Comparison of ENCODE assay signal across 34 cellular contexts in the genomic region with DNA sequence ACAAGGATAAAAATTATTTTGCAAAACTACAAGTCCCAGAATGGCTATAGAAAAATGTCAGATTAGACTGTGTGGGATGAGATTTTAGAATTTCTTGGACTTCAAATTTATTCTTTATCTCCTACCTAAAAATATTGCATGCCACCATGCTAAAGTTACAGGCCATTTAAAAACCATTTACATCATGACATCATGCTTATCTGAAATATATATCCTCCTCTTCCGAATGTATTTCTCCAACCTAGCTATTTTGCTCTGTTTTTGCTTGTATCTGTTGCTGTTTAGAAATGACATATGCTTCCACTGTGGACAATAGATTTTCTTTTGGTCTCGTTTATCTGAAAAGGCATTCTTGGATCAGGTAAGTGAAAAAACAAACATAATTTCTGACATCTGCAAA.
"Had no signal": no experiment of that assay in that cellular context is flagged by ENCODE, and none has a peak within 500 bp of the region (broad histone marks: within the 10 kb centered on the region; RNA-seq: fewer than 3 reads in every experiment).

No MANE protein-coding gene starts in this region.

- DNase-seq: activated effector memory CD4-positive, alpha-beta T cell treated with anti-CD3 and anti-CD28 coated beads, Interleukin-2, amount 50 U/mL, for 16 hours; activated effector memory CD4-positive, alpha-beta T cell treated with Interleukin-2 at 50 U/mL for 16 hours; activated gamma-delta T cell; activated gamma-delta T cell treated with Interleukin-2 at 50 U/mL for 16 hours; activated naive CD4-positive, alpha-beta T cell; activated naive CD4-positive, alpha-beta T cell treated with anti-CD3 and anti-CD28 coated beads for 36 hours; activated naive CD4-positive, alpha-beta T cell treated with anti-CD3 and anti-CD28 coated beads, Interleukin-2, amount 10 ng/mL, durations not matched to agents 7 days and 5 days; activated naive CD4-positive, alpha-beta T cell treated with anti-CD3 and anti-CD28 coated beads, Interleukin-2, amount 50 U/mL, for 16 hours; activated naive CD4-positive, alpha-beta T cell treated with Interleukin-2 at 50 U/mL for 16 hours; activated naive CD8-positive, alpha-beta T cell treated with anti-CD3 and anti-CD28 coated beads for 36 hours; activated naive CD8-positive, alpha-beta T cell treated with anti-CD3 and anti-CD28 coated beads, Interleukin-2, amount 10 ng/mL, durations not matched to agents 7 days and 5 days; activated naive CD8-positive, alpha-beta T cell treated with anti-CD3 and anti-CD28 coated beads, Interleukin-2, amount 50 U/mL, for 24 hours; activated T-cell treated with anti-CD3 and anti-CD28 coated beads, Interleukin-2, amount 50 U/mL, for 1 hour; activated T-cell treated with anti-CD3 and anti-CD28 coated beads, Interleukin-2, amount 50 U/mL, for 24 hours; activated T-cell treated with anti-CD3 and anti-CD28 coated beads, Interleukin-2, amount 50 U/mL, for 4 hours; activated T-cell treated with anti-CD3 and anti-CD28 coated beads, Interleukin-2, amount 50 U/mL, for 48 hours; activated T-cell treated with anti-CD3 and anti-CD28 coated beads, Interleukin-2, amount 50 U/mL, for 72 hours; adrenal gland; amniotic stem cell; amygdala; anterior cingulate cortex; aorta; body of pancreas; brain microvascular endothelial cell; caudate nucleus; central memory CD4-positive, alpha-beta T cell; cerebellar nuclear complex had no signal

- H3K27me3 ChIP-seq: adrenal gland, ascending aorta, body of pancreas, brain microvascular endothelial cell, breast epithelium, cardiac muscle cell had no signal

- H3K27ac ChIP-seq: adrenal gland, ascending aorta, body of pancreas, brain microvascular endothelial cell, breast epithelium, cardiac muscle cell had no signal

- H3K36me3 ChIP-seq: adrenal gland, ascending aorta, brain microvascular endothelial cell, breast epithelium, cardiac muscle cell had no signal

- H3K4me1 ChIP-seq: adrenal gland, ascending aorta, body of pancreas, breast epithelium had no signal

- H3K4me3 ChIP-seq: adrenal gland, ascending aorta, body of pancreas, breast epithelium, cardiac muscle cell had no signal

- FAIRE-seq: astrocyte, bronchial epithelial cell had no signal

- ATAC-seq: activated naive CD4-positive, alpha-beta T cell treated with anti-CD3 and anti-CD28 coated beads, Interleukin-2, amount 50 U/mL, for 72 hours; activated naive CD8-positive, alpha-beta T cell treated with anti-CD3 and anti-CD28 coated beads, Interleukin-2, amount 50 U/mL, for 24 hours; activated T-cell treated with anti-CD3 and anti-CD28 coated beads, Interleukin-2, amount 50 U/mL, for 4 hours; activated T-cell treated with anti-CD3 and anti-CD28 coated beads, Interleukin-2, amount 50 U/mL, for 72 hours; activated T-helper 17 cell treated with anti-CD3 and anti-CD28 coated beads, Interleukin-2, amount 50 U/mL, for 72 hours; body of pancreas had no signal

- H3K9me3 ChIP-seq: adrenal gland, ascending aorta, body of pancreas, breast epithelium had no signal
